ENCODE assay signal across 12 cellular contexts in the genomic region with DNA sequence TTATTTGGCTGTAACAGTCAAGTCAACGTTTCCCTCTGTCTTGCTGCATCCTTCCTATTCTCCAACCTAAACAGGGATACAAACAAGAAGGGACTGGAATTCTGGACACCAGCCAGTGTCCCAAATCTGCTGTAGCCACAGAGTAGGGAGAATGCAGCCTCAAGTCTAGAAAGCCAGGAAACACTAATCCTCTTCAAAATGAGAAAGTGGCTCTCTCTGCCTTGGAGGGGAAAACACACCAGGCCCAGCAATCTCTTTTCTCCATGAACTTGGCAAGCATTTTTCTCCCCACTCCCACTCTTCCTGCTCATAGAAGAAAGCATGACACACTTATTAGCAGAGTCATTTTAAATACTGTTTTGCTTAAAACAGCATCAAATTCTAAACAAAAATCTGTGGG.
"Had no signal": no experiment of that assay in that cellular context is flagged by ENCODE, and none has a peak within 500 bp of the region (broad histone marks: within the 10 kb centered on the region; RNA-seq: fewer than 3 reads in every experiment).

No MANE protein-coding gene starts in this region.

- H3K27ac Mint-ChIP-seq: activated naive CD8-positive, alpha-beta T cell treated with anti-CD3 and anti-CD28 coated beads, Interleukin-2, amount 10 ng/mL, durations not matched to agents 7 days and 5 days; activated T-helper 1 cell treated with anti-CD3 and anti-CD28 coated beads, Interleukin-12 subunit alpha, Interleukin-12 subunit beta, Interleukin-2, Interleukin-4 antibody, amounts not matched to agents 30 ng/mL and 10 ng/mL and 1 ng/mL, durations not matched to agents 14 hours and 24 hours and 36 hours had no signal

- H3K36me3 Mint-ChIP-seq: activated naive CD8-positive, alpha-beta T cell treated with anti-CD3 and anti-CD28 coated beads, Interleukin-2, amount 10 ng/mL, durations not matched to agents 7 days and 5 days had no signal

- H3K4me3 ChIP-seq: breast epithelium, pancreas, stomach, testis, upper lobe of left lung had no signal

- H3K27ac ChIP-seq: breast epithelium, pancreas, stomach, testis, upper lobe of left lung had no signal

- H3K9me3 Mint-ChIP-seq: activated naive CD8-positive, alpha-beta T cell treated with anti-CD3 and anti-CD28 coated beads, Interleukin-2, amount 10 ng/mL, durations not matched to agents 7 days and 5 days had no signal

- H3K9me3 ChIP-seq: breast epithelium, pancreas, stomach, testis, upper lobe of left lung had no signal

- DNase-seq: activated CD4-positive, CD25-positive, alpha-beta regulatory T cell treated with anti-CD3 and anti-CD28 coated beads, Interleukin-2, amount 50 U/mL, for 72 hours; activated naive CD8-positive, alpha-beta T cell treated with anti-CD3 and anti-CD28 coated beads, Interleukin-2, amount 10 ng/mL, durations not matched to agents 7 days and 5 days; kidney; pancreas; stimulated activated CD4-positive, alpha-beta T cell treated with anti-CD3 and anti-CD28 coated beads, Interleukin-12 subunit alpha, Interleukin-12 subunit beta, amount 100 ng/mL, for 4 hours; stimulated activated CD4-positive, alpha-beta T cell treated with anti-CD3 and anti-CD28 coated beads, Interleukin-2, amount 100 ng/mL, for 24 hours; stomach; T-helper 9 cell; testis; upper lobe of left lung had no signal

- H3K4me1 Mint-ChIP-seq: activated naive CD8-positive, alpha-beta T cell treated with anti-CD3 and anti-CD28 coated beads, Interleukin-2, amount 10 ng/mL, durations not matched to agents 7 days and 5 days had no signal

- H3K36me3 ChIP-seq: breast epithelium, pancreas, stomach, upper lobe of left lung had no signal

- H3K4me1 ChIP-seq: breast epithelium, pancreas, stomach, testis, upper lobe of left lung had no signal

- H3K27me3 ChIP-seq: breast epithelium, pancreas, stomach, testis, upper lobe of left lung had no signal

- H3K27me3 Mint-ChIP-seq: activated naive CD8-positive, alpha-beta T cell treated with anti-CD3 and anti-CD28 coated beads, Interleukin-2, amount 10 ng/mL, durations not matched to agents 7 days and 5 days had no signal

- H3K4me3 Mint-ChIP-seq: activated naive CD8-positive, alpha-beta T cell treated with anti-CD3 and anti-CD28 coated beads, Interleukin-2, amount 10 ng/mL, durations not matched to agents 7 days and 5 days; activated T-helper 1 cell treated with anti-CD3 and anti-CD28 coated beads, Interleukin-12 subunit alpha, Interleukin-12 subunit beta, Interleukin-2, Interleukin-4 antibody, amounts not matched to agents 30 ng/mL and 10 ng/mL and 1 ng/mL, durations not matched to agents 14 hours and 24 hours and 36 hours had no signal
